14 cellular contexts compared by ENCODE assay signal in genomic region chr3:141465221-141465620, GRCh38. TPM values are rescaled to one million over a fixed set of nuclear protein-coding genes. Genes with fewer than 3 reads are reported as not detected.
DNase-seq lines count a peak whose midpoint lies in the region; ATAC-seq, FAIRE-seq and TF ChIP-seq lines count a peak whose summit lies in the region.
"Had no signal": no experiment of that assay in that cellular context is flagged by ENCODE, and none has a peak within 500 bp of the region (broad histone marks: within the 10 kb centered on the region; RNA-seq: fewer than 3 reads in every experiment).

No MANE protein-coding gene starts in this region.

- intact Hi-C loops in left lung (cut with DNase I) (no loop called here), gastrocnemius medialis (cut with DNase I; ENCODE audit: low total_unique reads) (no loop called here)

- no peak overlapping the region for H3K4me2 ChIP-seq in A549

- TF ChIP-seq RAD21 in A549 (conservative IDR thresholded peaks at IDR 0.05 in 1 of 2, IDR thresholded peaks at IDR 0.05 in 1 of 2): peak; percentile 38 to 40

- peak; percentile 78 for FAIRE-seq in A549 (lab: Jason Lieb, UNC)

- ATAC-seq in A549: peak in 1 of 2 experiments; percentile 40; a peak in 2 of 6 replicates
- peak; percentile 15 for ATAC-seq in left lung
- no peak for ATAC-seq in HG03159 (IDR thresholded peaks at IDR 0.05; ENCODE audit: unreplicated experiment)
- no peak for ATAC-seq in GM19395 (IDR thresholded peaks at IDR 0.05; ENCODE audit: unreplicated experiment)
- ATAC-seq in gastrocnemius medialis: no peak

- WGBS in A549 (ENCODE audit: missing lambda C conversion rate): 46% methylated on average over 2 of the region's 2 CpGs

- POLR2A ChIA-PET in A549 (lab: Yijun Ruan, JAX): interaction anchor here (0.6 to 1.2 kb wide), 4 partner anchors 22 to 683 kb away, joined by 3 to 10 read pairs (median 6); no protein-coding TSS in a partner anchor

- in situ Hi-C loops in brain microvascular endothelial cell (cut with HindIII; ENCODE audit: low pct_ligation_motif_present, low sequenced_read_pairs): no loop called here
- in situ Hi-C loops in gastrocnemius medialis (cut with MboI; ENCODE audit: low sequenced_read_pairs in 4 of 4): no loop called here

- CTCF ChIA-PET in A549 (lab: Yijun Ruan, JAX): interaction anchor here (0.7 to 2.1 kb wide), 15 partner anchors 10 to 162 kb away, joined by 3 to 12 read pairs (median 5); no protein-coding TSS in a partner anchor

- H3K27me3 Mint-ChIP-seq in HFFc6 (ENCODE audit: insufficient read depth): peaks cover 2% of the 10 kb centered on the region

- TF ChIP-seq CTCF in A549 (IDR thresholded peaks at IDR 0.05) (peak; percentile 46; the same call in 2 of the 3 replicates), HFFc6 (IDR thresholded peaks at IDR 0.05) (peak; percentile 69), brain microvascular endothelial cell (IDR thresholded peaks at IDR 0.05; ENCODE audit: low read depth, low read length, missing control alignments) (peak; percentile 22), left lung (IDR thresholded peaks at IDR 0.05) (no peak), gastrocnemius medialis (IDR thresholded peaks at IDR 0.05 in 4 of 5, conservative IDR thresholded peaks at IDR 0.05 in 1 of 5) (peak in 1 of 5 experiments; percentile 8)

- no peaks in the 10 kb centered on the region for H3K9me3 Mint-ChIP-seq in HFFc6

- H3K27me3 ChIP-seq in brain microvascular endothelial cell (replicated peaks): no peaks in the 10 kb centered on the region
- H3K27me3 ChIP-seq in left lung: no peaks in the 10 kb centered on the region
- no peaks in the 10 kb centered on the region for H3K27me3 ChIP-seq in gastrocnemius medialis

- peaks cover 12% of the 10 kb centered on the region for H3K9me3 ChIP-seq in A549
- H3K9me3 ChIP-seq in left lung: peaks cover 0 to 19% of the 10 kb centered on the region in 2 donors
- no peaks in the 10 kb centered on the region for H3K9me3 ChIP-seq in gastrocnemius medialis

- H3K4me3 Mint-ChIP-seq in HFFc6: no peak overlapping the region
- H3K4me3 Mint-ChIP-seq: CD8-positive, alpha-beta memory T cell; immature natural killer cell had no signal

- H3K4me1 Mint-ChIP-seq in HFFc6 (ENCODE audit: low read depth): peaks cover 32% of the 10 kb centered on the region
- H3K4me1 Mint-ChIP-seq: immature natural killer cell had no signal

- H3K4me1 ChIP-seq in A549 (no peaks in the 10 kb centered on the region), left lung (no peaks in the 10 kb centered on the region), gastrocnemius medialis (no peaks in the 10 kb centered on the region)

- no peak for DNase-seq in A549 (ENCODE audit: low read depth in 1 of 2, low spot score in 1 of 2)
- DNase-seq in HFFc6: no peak
- DNase-seq in brain microvascular endothelial cell: no peak
- no peak for DNase-seq in left lung
- DNase-seq in H4 (ENCODE audit: low spot score): no peak
- DNase-seq in gastrocnemius medialis: no peak
- DNase-seq: amniotic stem cell; CD8-positive, alpha-beta memory T cell; immature natural killer cell; NCI-H1105 treated with DMSO at 0.1 percent for 48 hours; NCI-H526; SIG-M5 had no signal

- H3K36me3 ChIP-seq in brain microvascular endothelial cell (replicated peaks) (no peaks in the 10 kb centered on the region), left lung (no peaks in the 10 kb centered on the region), gastrocnemius medialis (no peaks in the 10 kb centered on the region)

- peaks cover 11% of the 10 kb centered on the region for H3K36me3 Mint-ChIP-seq in HFFc6 (ENCODE audit: low read depth)

- TF ChIP-seq EP300 in A549 (IDR thresholded peaks at IDR 0.05): no peak

- TF ChIP-seq POLR2A in A549 (IDR thresholded peaks at IDR 0.05; ENCODE audit: low read length) (no peak), gastrocnemius medialis (IDR thresholded peaks at IDR 0.05) (no peak)

- H3K27ac ChIP-seq in A549 (no peak overlapping the region), brain microvascular endothelial cell (peak overlapping the region; percentile 47), left lung (no peak overlapping the region), gastrocnemius medialis (no peak overlapping the region)

- peak overlapping the region; percentile 59 for H3K27ac Mint-ChIP-seq in HFFc6
- H3K27ac Mint-ChIP-seq: CD8-positive, alpha-beta memory T cell; immature natural killer cell had no signal

- H3K4me3 ChIP-seq in A549 (no peak overlapping the region), brain microvascular endothelial cell (ENCODE audit: low read depth, low read length) (no peak overlapping the region), left lung (no peak overlapping the region), gastrocnemius medialis (no peak overlapping the region)

TF ChIP-seq in A549, 52 proteins besides CTCF, POLR2A, EP300 and RAD21:
- TF ChIP-seq SMC3 (IDR thresholded peaks at IDR 0.05) (no peak; the same call in 1 of the 3 replicates), CBX2 (IDR thresholded peaks at IDR 0.05; ENCODE audit: borderline replicate concordance, low read depth) (no peak), HOXA7 (CRISPR knock-in tag; IDR thresholded peaks at IDR 0.05) (no peak), MAZ (IDR thresholded peaks at IDR 0.05; ENCODE audit: borderline replicate concordance, low read depth, low read length) (no peak), ZC3H11A (IDR thresholded peaks at IDR 0.05) (no peak), NR3C1 (IDR thresholded peaks at IDR 0.05) (no peak), MAX (IDR thresholded peaks at IDR 0.05) (no peak), HMGXB4 (CRISPR knock-in tag; IDR thresholded peaks at IDR 0.05; ENCODE audit: borderline replicate concordance) (no peak), EHMT2 (IDR thresholded peaks at IDR 0.05; ENCODE audit: low read depth) (no peak), RFX5 (IDR thresholded peaks at IDR 0.05) (no peak), CEBPB (IDR thresholded peaks at IDR 0.05) (no peak), JUNB (IDR thresholded peaks at IDR 0.05) (no peak), KDM5A (IDR thresholded peaks at IDR 0.05) (no peak), NFE2L2 (conservative IDR thresholded peaks at IDR 0.05; ENCODE audit: low read length) (no peak), PHF8 (IDR thresholded peaks at IDR 0.05; ENCODE audit: borderline replicate concordance, low read depth) (no peak), ESRRA (IDR thresholded peaks at IDR 0.05; ENCODE audit: borderline replicate concordance, low read length) (no peak), JUN (IDR thresholded peaks at IDR 0.05) (no peak)
- TF ChIP-seq, protein P1, sequence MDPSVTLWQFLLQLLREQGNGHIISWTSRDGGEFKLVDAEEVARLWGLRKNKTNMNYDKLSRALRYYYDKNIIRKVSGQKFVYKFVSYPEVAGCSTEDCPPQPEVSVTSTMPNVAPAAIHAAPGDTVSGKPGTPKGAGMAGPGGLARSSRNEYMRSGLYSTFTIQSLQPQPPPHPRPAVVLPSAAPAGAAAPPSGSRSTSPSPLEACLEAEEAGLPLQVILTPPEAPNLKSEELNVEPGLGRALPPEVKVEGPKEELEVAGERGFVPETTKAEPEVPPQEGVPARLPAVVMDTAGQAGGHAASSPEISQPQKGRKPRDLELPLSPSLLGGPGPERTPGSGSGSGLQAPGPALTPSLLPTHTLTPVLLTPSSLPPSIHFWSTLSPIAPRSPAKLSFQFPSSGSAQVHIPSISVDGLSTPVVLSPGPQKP (IDR thresholded peaks at IDR 0.05; ENCODE audit: low read depth, low read length): no peak

RNA-seq across cellular contexts. Expression of gene RASA2, which starts 21.6 kb away (rescaled TPM):
- polyA plus RNA-seq in A549 (2011; rRNA removed) (9.2 and 12.0 TPM in 2 replicates), A549 (2017; fragmentation: RNase III; extraction: RNeasy Plus Mini Kit Qiagen cat#74134 plus additional on column Dnase treatment) (5.0 to 6.8 TPM (median 6.7 TPM) in 3 replicates)
- 2.0 and 2.1 TPM in 2 replicates for polyA plus RNA-seq in A549 (2012; cell fraction: cytosol; rRNA removed)
- polyA plus RNA-seq in A549 (2012; cell fraction: nucleus; rRNA removed): 2.7 and 3.1 TPM in 2 replicates
- 4.9 and 7.9 TPM in 2 replicates for polyA minus RNA-seq in A549 (2011; rRNA and poly(A)+ RNA removed)
- 10 to 100 TPM; 12.6 to 17.7 (median 14.5) TPM for total RNA-seq in HFFc6 (2021; fragmentation: NEBNext Ultra II Directional; extraction: Animal tissue kit (Norgen Biotek cat#: 25700))
- total RNA-seq in left lung (10 to 100 TPM; 17.2 to 23.3 TPM), gastrocnemius medialis (10 to 100 TPM in 1 of 4 donors, 1 to 10 TPM in 3; 1.9 to 10.6 (median 4.5) TPM)
- total RNA-seq in H4 (2014; rRNA removed; shearing (Covaris generic)): 5.1 and 8.1 TPM in 2 replicates

Comparison
In these comparisons a context has a peak if more than half of its experiments do, and no peak if none do; other contexts are left out.
1. CTCF ChIP-seq: peak in A549 (single experiment), HFFc6 (single experiment) and brain microvascular endothelial cell (single experiment); none in left lung (0 of 2).